ENCODE assay signal across 17 cellular contexts in genomic region chr22:39685336-39686177, GRCh38.
DNase-seq lines count a peak whose midpoint lies in the region; ATAC-seq, FAIRE-seq and TF ChIP-seq lines count a peak whose summit lies in the region.
"Had no signal": no experiment of that assay in that cellular context is flagged by ENCODE, and none has a peak within 500 bp of the region (broad histone marks: within the 10 kb centered on the region; RNA-seq: fewer than 3 reads in every experiment).

No MANE protein-coding gene starts in this region.

- H3K9ac ChIP-seq in H1 (replicated peaks in 1 of 4; ENCODE audit: extremely low read depth in 1 of 4, low read depth in 3 of 4, low read length in 3 of 4) (no peak overlapping the region), neuronal stem cell (ENCODE audit: low read depth, low read length, poor library complexity) (peak overlapping the region; percentile 54)
- H3K9ac ChIP-seq: GM23248 had no signal

- no peak overlapping the region for H2BK15ac ChIP-seq in H1 (ENCODE audit: low read length)
- H2BK15ac ChIP-seq in neuronal stem cell (ENCODE audit: low read length) = peak overlapping the region; percentile 70

- H4K20me1 ChIP-seq in H1 (replicated peaks in 1 of 2; ENCODE audit: control insufficient read depth in 1 of 2, insufficient read depth in 2 of 2, low read length in 2 of 2) = peaks cover 0 to 2% of the 10 kb centered on the region in 2 experiments

- H2BK5ac ChIP-seq in H1 (ENCODE audit: low read depth, low read length) = no peak overlapping the region
- H2BK5ac ChIP-seq in neuronal stem cell (ENCODE audit: low read length) = no peak overlapping the region

- CTCF ChIA-PET in H1 (lab: Charles Lee; ENCODE audit: partially characterized antibody) = interaction anchor here (0.6 to 1.0 kb wide), 5 partner anchors 14 to 354 kb away, joined by 3 read pairs; no protein-coding TSS in a partner anchor

- 6% methylated on average over 76 of the region's 77 CpGs for WGBS in right cardiac atrium
- WGBS in H1 (ENCODE audit: extremely low coverage in 1 of 2, insufficient coverage in 1 of 2, insufficient read length in 1 of 2, insufficient replicate concordance in 2 of 2, low coverage in 1 of 2, low lambda C conversion rate in 2 of 2, missing lambda C conversion rate in 1 of 2), 2 experiments = 33% methylated on average over 9 of the region's 77 CpGs; no CpG with 5 or more reads in 1 of the 2 experiments
- WGBS in neuronal stem cell (ENCODE audit: extremely low coverage in 2 of 2, insufficient read length in 2 of 2, insufficient replicate concordance in 1 of 2), 2 donors = no CpG with 5 or more reads among the region's 77 CpGs
- 16% methylated on average over 77 of the region's 77 CpGs for WGBS in urinary bladder

- H3K9me3 ChIP-seq in right cardiac atrium (ENCODE audit: control insufficient read depth, low read length) = no peaks in the 10 kb centered on the region
- no peaks in the 10 kb centered on the region for H3K9me3 ChIP-seq in H1 (ENCODE audit: insufficient read depth in 2 of 2, low read depth in 1 of 2, low read length in 1 of 2)
- H3K9me3 ChIP-seq in neuronal stem cell (replicated peaks in 1 of 2; ENCODE audit: control insufficient read depth in 2 of 2, insufficient read depth in 1 of 2, low read depth in 1 of 2, low read length in 2 of 2) = no peaks in the 10 kb centered on the region
- H3K9me3 ChIP-seq in lower lobe of right lung = no peaks in the 10 kb centered on the region
- no peaks in the 10 kb centered on the region for H3K9me3 ChIP-seq in SJCRH30 (replicated peaks)

- intact Hi-C loops in right cardiac atrium (cut with DNase I) (no loop called here), Right ventricle myocardium superior (cut with DNase I) (no loop called here), lower lobe of right lung (cut with DNase I) (no loop called here)

- no peak for TF ChIP-seq EP300 in H1 (IDR thresholded peaks at IDR 0.05; ENCODE audit: borderline replicate concordance in 1 of 2, low read depth in 2 of 2, low read length in 2 of 2)

- H3K4ac ChIP-seq in H1 (replicated peaks; ENCODE audit: insufficient read length, low read depth, low read length) = no peak overlapping the region
- no peak overlapping the region for H3K4ac ChIP-seq in neuronal stem cell (ENCODE audit: low read length)

- H3K18ac ChIP-seq in H1 (ENCODE audit: extremely low read depth, low read length) (no peak overlapping the region; the same call in 1 of the 2 replicates), neuronal stem cell (ENCODE audit: low read length) (peak overlapping the region; percentile 68)

- POLR2A ChIA-PET in H1 (lab: Charles Lee; ENCODE audit: partially characterized antibody) = interaction anchor here (1.0 kb wide), 1 partner anchor 10 kb away, joined by 4 read pairs; no protein-coding TSS in a partner anchor

- H3K79me2 ChIP-seq in H1 (ENCODE audit: control insufficient read depth in 1 of 2, insufficient read depth in 2 of 2, low read length in 2 of 2) = no peaks in the 10 kb centered on the region

- H3K36me3 ChIP-seq in H1 (ENCODE audit: control insufficient read depth in 2 of 4, insufficient read depth in 4 of 4, low read length in 3 of 4) (no peaks in the 10 kb centered on the region), neuronal stem cell (replicated peaks in 1 of 2; ENCODE audit: control insufficient read depth in 2 of 2, insufficient read depth in 2 of 2, low read length in 2 of 2) (no peaks in the 10 kb centered on the region), urinary bladder (ENCODE audit: insufficient read depth) (no peaks in the 10 kb centered on the region), lower lobe of right lung (no peaks in the 10 kb centered on the region), SJCRH30 (no peaks in the 10 kb centered on the region)

- H4K5ac ChIP-seq in H1 (ENCODE audit: insufficient read length, low read depth, low read length) = no peak overlapping the region

- TF ChIP-seq POLR2A in H1 (IDR thresholded peaks at IDR 0.05; ENCODE audit: control extremely low read depth in 1 of 2, low read depth in 2 of 2, low read length in 2 of 2) = no peak

- H3K4me3 ChIP-seq in right cardiac atrium (ENCODE audit: low read length) (peak overlapping the region; percentile 1), H1 (ENCODE audit: extremely low read depth in 1 of 4, insufficient read depth in 2 of 4, low read depth in 3 of 4, low read length in 4 of 4) (peak overlapping the region in 1 of 4 experiments; percentile 45; a peak in 2 of 8 replicates), neuronal stem cell (ENCODE audit: low read length in 2 of 2) (no peak overlapping the region), urinary bladder (ENCODE audit: low read depth, low read length) (peak overlapping the region; percentile 7), lower lobe of right lung (no peak overlapping the region), SJCRH30 (no peak overlapping the region)
- H3K4me3 ChIP-seq: GM23248 had no signal

- H3K23ac ChIP-seq in H1 (ENCODE audit: insufficient read length) = no peak overlapping the region
- no peak overlapping the region for H3K23ac ChIP-seq in neuronal stem cell (ENCODE audit: low read depth, low read length, poor library complexity)

- no peak for ATAC-seq in right cardiac atrium
- no peak for ATAC-seq in Right ventricle myocardium superior (ENCODE audit: poor library complexity)
- no peak for ATAC-seq in lower lobe of right lung

- no peak for TF ChIP-seq CTCF in H1 (IDR thresholded peaks at IDR 0.05; ENCODE audit: control extremely low read depth in 1 of 3, insufficient read depth in 1 of 3, low read depth in 1 of 3, low read length in 3 of 3)
- no peak for TF ChIP-seq CTCF in lower lobe of right lung (IDR thresholded peaks at IDR 0.05)

- H3K79me1 ChIP-seq in H1 (ENCODE audit: low read depth, low read length) = no peaks in the 10 kb centered on the region
- no peaks in the 10 kb centered on the region for H3K79me1 ChIP-seq in neuronal stem cell (ENCODE audit: low read depth, low read length)

- H2BK20ac ChIP-seq in H1 (ENCODE audit: low read length) = no peak overlapping the region

- DNase-seq in right cardiac atrium (peak in 2 of 3 donors; percentile 24 to 47), Right ventricle myocardium superior (no peak), H1 (ENCODE audit: low read depth in 1 of 2, low spot score in 2 of 2) (no peak), neuronal stem cell (ENCODE audit: low spot score) (no peak), lower lobe of right lung (no peak), SJCRH30 (no peak)
- DNase-seq: GDM1, KBM-7, NCI-H1105 treated with DMSO at 0.1 percent for 48 hours, NCI-H1694 treated with DMSO at 0.1 percent for 48 hours, NCI-H2227 treated with DMSO at 0.1 percent for 48 hours, NCI-H510A treated with DMSO at 0.1 percent for 48 hours, NCI-H82, SIG-M5 had no signal

- no peak overlapping the region for H4K91ac ChIP-seq in H1 (replicated peaks; ENCODE audit: insufficient read length, low read length)
- H4K91ac ChIP-seq in neuronal stem cell (ENCODE audit: low read depth, low read length, poor library complexity) = no peak overlapping the region

- FAIRE-seq in H1 (lab: Jason Lieb, UNC) = no peak

- no peak for TF ChIP-seq RAD21 in H1 (IDR thresholded peaks at IDR 0.05 in 1 of 2, conservative IDR thresholded peaks at IDR 0.05 in 1 of 2; ENCODE audit: low read depth in 2 of 2, low read length in 2 of 2)

- peak overlapping the region; percentile 80; the same call in 1 of the 2 replicates for H4K8ac ChIP-seq in H1 (ENCODE audit: extremely low read depth, insufficient read depth, low read length)
- H4K8ac ChIP-seq in neuronal stem cell (ENCODE audit: low read depth, low read length) = no peak overlapping the region

- H2BK120ac ChIP-seq in H1 (replicated peaks; ENCODE audit: low read depth, low read length) (no peak overlapping the region), neuronal stem cell (ENCODE audit: low read depth, low read length) (no peak overlapping the region)

- H2BK12ac ChIP-seq in H1 (ENCODE audit: low read depth, low read length) = no peak overlapping the region
- H2BK12ac ChIP-seq in neuronal stem cell (ENCODE audit: low read length) = no peak overlapping the region

- H2AK5ac ChIP-seq in H1 (ENCODE audit: low read depth, low read length) = no peak overlapping the region
- peak overlapping the region; percentile 69 for H2AK5ac ChIP-seq in neuronal stem cell (ENCODE audit: low read depth, low read length)

- no peaks in the 10 kb centered on the region for H3K27me3 ChIP-seq in right cardiac atrium (ENCODE audit: control insufficient read depth, insufficient read depth)
- no peaks in the 10 kb centered on the region for H3K27me3 ChIP-seq in H1 (replicated peaks in 1 of 4; ENCODE audit: control insufficient read depth in 3 of 4, extremely low read depth in 1 of 4, insufficient read depth in 3 of 4, low read length in 3 of 4)
- H3K27me3 ChIP-seq in neuronal stem cell (ENCODE audit: control insufficient read depth in 3 of 3, insufficient read depth in 3 of 3, low read depth in 1 of 3, low read length in 3 of 3) = peaks cover 0 to 6% (median 0%) of the 10 kb centered on the region in 3 experiments
- peaks cover 64% of the 10 kb centered on the region for H3K27me3 ChIP-seq in lower lobe of right lung (ENCODE audit: low read depth)
- H3K27me3 ChIP-seq in SJCRH30 = peaks cover 8% of the 10 kb centered on the region; the same call in 1 of the 2 replicates

- H2AFZ ChIP-seq in H1 (ENCODE audit: low read length) (no peak overlapping the region), neuronal stem cell (ENCODE audit: low read length) (no peak overlapping the region)
- H2AFZ ChIP-seq: GM23248 had no signal

- H3K4me2 ChIP-seq in H1 (ENCODE audit: insufficient read depth in 1 of 2, low read depth in 2 of 2, low read length in 2 of 2) = peak overlapping the region in 1 of 2 experiments; percentile 46; a peak in 2 of 4 replicates
- H3K4me2 ChIP-seq in neuronal stem cell (ENCODE audit: insufficient read depth, low read length, poor library complexity, severe bottlenecking) = no peak overlapping the region

- H3K14ac ChIP-seq in H1 (ENCODE audit: insufficient read length) = no peak overlapping the region
- H3K14ac ChIP-seq in neuronal stem cell (ENCODE audit: low read length) = no peak overlapping the region

- H3K56ac ChIP-seq in H1 (replicated peaks; ENCODE audit: insufficient read length, low read depth, low read length) = no peak overlapping the region

- H3K27ac ChIP-seq in right cardiac atrium (ENCODE audit: low read length) (no peak overlapping the region), H1 (ENCODE audit: low read depth, low read length) (no peak overlapping the region), neuronal stem cell (replicated peaks; ENCODE audit: low read length) (no peak overlapping the region), urinary bladder (ENCODE audit: low read depth) (no peak overlapping the region), lower lobe of right lung (no peak overlapping the region), SJCRH30 (no peak overlapping the region)
- H3K27ac ChIP-seq: C4-2B, GM23248 had no signal

- no peaks in the 10 kb centered on the region for H3K23me2 ChIP-seq in H1 (ENCODE audit: low read depth, low read length)

- no peaks in the 10 kb centered on the region for H3K4me1 ChIP-seq in right cardiac atrium (ENCODE audit: control insufficient read depth, insufficient read depth, low read length)
- peaks cover 0 to 11% (median 2%) of the 10 kb centered on the region in 4 experiments; a peak in 4 of 7 replicates for H3K4me1 ChIP-seq in H1 (replicated peaks in 1 of 4; ENCODE audit: control insufficient read depth in 3 of 4, insufficient read depth in 4 of 4, low read length in 3 of 4)
- peaks cover 5 to 9% of the 10 kb centered on the region in 2 donors for H3K4me1 ChIP-seq in neuronal stem cell (ENCODE audit: control insufficient read depth in 2 of 2, insufficient read depth in 1 of 2, low read depth in 1 of 2, low read length in 2 of 2)
- H3K4me1 ChIP-seq in urinary bladder (ENCODE audit: insufficient read depth) = no peaks in the 10 kb centered on the region
- no peaks in the 10 kb centered on the region for H3K4me1 ChIP-seq in lower lobe of right lung
- H3K4me1 ChIP-seq in SJCRH30 = no peaks in the 10 kb centered on the region

Comparison
In these comparisons a context has a peak if more than half of its experiments do, and no peak if none do; other contexts are left out.
1. DNase-seq: peak in right cardiac atrium (2 of 3); none in Right ventricle myocardium superior (single experiment), H1 (0 of 2), neuronal stem cell (single experiment), lower lobe of right lung (single experiment) and SJCRH30 (0 of 2).
2. H3K4me3 ChIP-seq: peak in right cardiac atrium (single experiment) and urinary bladder (single experiment); none in neuronal stem cell (0 of 2), lower lobe of right lung (single experiment) and SJCRH30 (single experiment).